Comparison of ENCODE assay signal across 8 cellular contexts in genomic region chr11:47185305-47186075, GRCh38. TPM values are rescaled to one million over a fixed set of nuclear protein-coding genes. Genes with fewer than 3 reads are reported as not detected.
DNase-seq lines count a peak whose midpoint lies in the region; ATAC-seq and TF ChIP-seq lines count a peak whose summit lies in the region.

No MANE protein-coding gene starts in this region.

- TF ChIP-seq POLR2A in gastroesophageal sphincter (IDR thresholded peaks at IDR 0.05), result peak; percentile 44 to 48

- CTCF ChIA-PET in CD8-positive, alpha-beta memory T cell (lab: Charles Lee), result interaction anchor here (1.0 to 1.5 kb wide), 4 partner anchors 8 to 81 kb away, joined by 3 to 8 read pairs (median 4); partner anchors contain the start of genes ARFGAP2 and DDB2
- CTCF ChIA-PET in activated CD4-positive, alpha-beta memory T cell treated with anti-CD3 and anti-CD28 coated beads for 36 hours (lab: Charles Lee), result no interaction called here

- in situ Hi-C loops in GM13976 (cut with MboI; ENCODE audit: low sequenced_read_pairs, unreplicated experiment), result loop anchor here (10.0 kb wide), 1 partner anchor 79 kb away; no protein-coding TSS in a partner anchor

- peak overlapping the region in 4 of 7 donors; percentile 7 to 80 (median 48) for H3K4me3 Mint-ChIP-seq in CD8-positive, alpha-beta memory T cell
- H3K4me3 Mint-ChIP-seq in activated CD4-positive, alpha-beta memory T cell treated with anti-CD3 and anti-CD28 coated beads for 36 hours, result peak overlapping the region; percentile 39

- TF ChIP-seq EP300 in gastroesophageal sphincter (IDR thresholded peaks at IDR 0.05), result no peak

- H3K36me3 Mint-ChIP-seq in CD8-positive, alpha-beta memory T cell, result no peaks in the 10 kb centered on the region
- no peaks in the 10 kb centered on the region for H3K36me3 Mint-ChIP-seq in activated CD4-positive, alpha-beta memory T cell treated with anti-CD3 and anti-CD28 coated beads for 36 hours

- H3K27ac ChIP-seq in CD8-positive, alpha-beta memory T cell (ENCODE audit: low read depth, low read length), result no peak overlapping the region
- H3K27ac ChIP-seq in gastroesophageal sphincter, result peak overlapping the region; percentile 80 to 94 (median 89)

- H3K36me3 ChIP-seq in CD8-positive, alpha-beta memory T cell (ENCODE audit: insufficient read depth, low read length), result no peaks in the 10 kb centered on the region
- H3K36me3 ChIP-seq in gastroesophageal sphincter, result peaks cover 0 to 19% of the 10 kb centered on the region in 2 donors

- H3K4me3 ChIP-seq in CD8-positive, alpha-beta memory T cell (ENCODE audit: low read length), result peak overlapping the region; percentile 26
- H3K4me3 ChIP-seq in gastroesophageal sphincter, result peak overlapping the region; percentile 67 to 76

- POLR2A ChIA-PET in CD8-positive, alpha-beta memory T cell (lab: Charles Lee), result interaction anchor here (0.5 kb wide), 1 partner anchor 339 kb away, joined by 3 read pairs; the partner anchor contains the start of gene CKAP5
- POLR2A ChIA-PET in activated CD4-positive, alpha-beta memory T cell treated with anti-CD3 and anti-CD28 coated beads for 36 hours (lab: Charles Lee), result interaction anchor here (1.1 kb wide), 1 partner anchor 29 kb away, joined by 6 read pairs; the partner anchor contains the start of gene DDB2

- 0% methylated on average over 11 of the region's 50 CpGs; no CpG with 5 or more reads in 1 of the 2 donors for WGBS in gastroesophageal sphincter (ENCODE audit: low coverage in 1 of 2), 2 donors

- H3K9me3 Mint-ChIP-seq in CD8-positive, alpha-beta memory T cell, result no peaks in the 10 kb centered on the region
- no peaks in the 10 kb centered on the region for H3K9me3 Mint-ChIP-seq in activated CD4-positive, alpha-beta memory T cell treated with anti-CD3 and anti-CD28 coated beads for 36 hours

- H3K27ac Mint-ChIP-seq in CD8-positive, alpha-beta memory T cell, result peak overlapping the region in 1 of 8 donors; percentile 24
- no peak overlapping the region for H3K27ac Mint-ChIP-seq in activated CD4-positive, alpha-beta memory T cell treated with anti-CD3 and anti-CD28 coated beads for 36 hours

- ATAC-seq in HG03432 (IDR thresholded peaks at IDR 0.05; ENCODE audit: unreplicated experiment), result peak; percentile 21
- peak; percentile 30 for ATAC-seq in gastroesophageal sphincter

- TF ChIP-seq CTCF in gastroesophageal sphincter (IDR thresholded peaks at IDR 0.05) (no peak), GM13976 (IDR thresholded peaks at IDR 0.05; ENCODE audit: borderline replicate concordance, control extremely low read depth, extremely low read depth, insufficient read depth, missing control alignments) (no peak)

- H3K9me3 ChIP-seq in CD8-positive, alpha-beta memory T cell (ENCODE audit: low read length), result no peaks in the 10 kb centered on the region
- H3K9me3 ChIP-seq in gastroesophageal sphincter, result no peaks in the 10 kb centered on the region

- peaks cover 5 to 11% (median 5%) of the 10 kb centered on the region in 3 donors for H3K4me1 Mint-ChIP-seq in CD8-positive, alpha-beta memory T cell
- peaks cover 9% of the 10 kb centered on the region for H3K4me1 Mint-ChIP-seq in activated CD4-positive, alpha-beta memory T cell treated with anti-CD3 and anti-CD28 coated beads for 36 hours (ENCODE audit: low read depth)

- H3K27me3 ChIP-seq in CD8-positive, alpha-beta memory T cell (ENCODE audit: insufficient read depth, low read length, poor library complexity, severe bottlenecking), result peaks cover 22% of the 10 kb centered on the region
- no peaks in the 10 kb centered on the region for H3K27me3 ChIP-seq in gastroesophageal sphincter

- peaks cover 12% of the 10 kb centered on the region for H3K4me1 ChIP-seq in CD8-positive, alpha-beta memory T cell (ENCODE audit: insufficient read depth, low read length)
- peaks cover 0 to 71% (median 27%) of the 10 kb centered on the region in 3 donors for H3K4me1 ChIP-seq in gastroesophageal sphincter

- H3K27me3 Mint-ChIP-seq in CD8-positive, alpha-beta memory T cell, result peaks cover 18 to 30% of the 10 kb centered on the region in 2 donors
- H3K27me3 Mint-ChIP-seq in activated CD4-positive, alpha-beta memory T cell treated with anti-CD3 and anti-CD28 coated beads for 36 hours, result peaks cover 23% of the 10 kb centered on the region

- no peak for DNase-seq in CD8-positive, alpha-beta memory T cell
- DNase-seq in activated CD4-positive, alpha-beta memory T cell treated with anti-CD3 and anti-CD28 coated beads for 36 hours, result no peak
- DNase-seq in nucleus accumbens (lab: John Stamatoyannopoulos, UW) (peak in 32 of 56 donors; percentile 12 to 68 (median 48)), NCI-H187 treated with DMSO at 0.1 percent for 48 hours (lab: John Stamatoyannopoulos, UW) (no peak), NAMALWA (ENCODE audit: low spot score) (no peak), GM13976 (ENCODE audit: low spot score) (no peak)

- intact Hi-C loops in activated CD4-positive, alpha-beta memory T cell treated with anti-CD3 and anti-CD28 coated beads for 36 hours (cut with micrococcal nuclease), result loop anchor here (2.0 kb wide), 1 partner anchor 29 kb away; the partner anchor contains the start of gene DDB2

RNA-seq across cellular contexts. Expression of gene PACSIN3, which starts 0.7 kb away (rescaled TPM):
- 1 to 10 TPM; 7.9 to 9.2 TPM for total RNA-seq in CD8-positive, alpha-beta memory T cell
- not detected for polyA plus RNA-seq in CD8-positive, alpha-beta memory T cell
- 1 to 10 TPM; 5.3 to 6.0 TPM for total RNA-seq in activated CD4-positive, alpha-beta memory T cell treated with anti-CD3 and anti-CD28 coated beads for 36 hours
- total RNA-seq in gastroesophageal sphincter, result 10 to 100 TPM; 61.3 to 74.9 (median 65.3) TPM

RNA-seq across cellular contexts. Expression of gene ARFGAP2, which starts 8.8 kb away (rescaled TPM):
- total RNA-seq in CD8-positive, alpha-beta memory T cell, result 100 to 1,000 TPM; 100 to 104 TPM
- 90.6 TPM for polyA plus RNA-seq in CD8-positive, alpha-beta memory T cell
- total RNA-seq in activated CD4-positive, alpha-beta memory T cell treated with anti-CD3 and anti-CD28 coated beads for 36 hours, result 10 to 100 TPM; 66.5 to 66.6 TPM
- 100 to 1,000 TPM; 127 to 223 (median 198) TPM for total RNA-seq in gastroesophageal sphincter

RNA-seq across cellular contexts. Expression of gene DDB2, which starts 29.3 kb away (rescaled TPM):
- 100 to 1,000 TPM; 170 to 172 TPM for total RNA-seq in CD8-positive, alpha-beta memory T cell
- polyA plus RNA-seq in CD8-positive, alpha-beta memory T cell, result 34.4 TPM
- total RNA-seq in activated CD4-positive, alpha-beta memory T cell treated with anti-CD3 and anti-CD28 coated beads for 36 hours, result 100 to 1,000 TPM; 194 to 198 TPM
- total RNA-seq in gastroesophageal sphincter, result 10 to 100 TPM; 18.6 to 44.2 (median 28.0) TPM

Comparison
In these comparisons a context has a peak if more than half of its experiments do, and no peak if none do; other contexts are left out.
1. DNase-seq: peak in nucleus accumbens (32 of 56); none in CD8-positive, alpha-beta memory T cell (0 of 5), activated CD4-positive, alpha-beta memory T cell treated with anti-CD3 and anti-CD28 coated beads for 36 hours (single experiment), NCI-H187 treated with DMSO at 0.1 percent for 48 hours (single experiment), NAMALWA (single experiment) and GM13976 (single experiment).
2. RNA of gene PACSIN3, which starts 0.7 kb away (total RNA-seq): 61.3 to 74.9 TPM in gastroesophageal sphincter; 7.9 to 9.2 TPM in CD8-positive, alpha-beta memory T cell and 5.3 to 6.0 TPM in activated CD4-positive, alpha-beta memory T cell treated with anti-CD3 and anti-CD28 coated beads for 36 hours; every median in the first group is over 4 times any median in the second.